Comparison of ENCODE assay signal across 8 cellular contexts in genomic region chr1:8423702-8424538, GRCh38.
A peak's percentile ranks its signal among the peaks of the same experiment; 100 is the strongest.
DNase-seq lines count a peak whose midpoint lies in the region; ATAC-seq and TF ChIP-seq lines count a peak whose summit lies in the region.

No MANE protein-coding gene starts in this region.

- POLR2A ChIA-PET in naive thymus-derived CD4-positive, alpha-beta T cell (lab: Charles Lee): interaction anchor here (0.6 to 3.1 kb wide), 14 partner anchors 9 to 1294 kb away, joined by 3 to 21 read pairs (median 5); partner anchors contain the start of gene ENO1

- no peaks in the 10 kb centered on the region for H3K27me3 Mint-ChIP-seq in naive thymus-derived CD4-positive, alpha-beta T cell

- H3K9me3 Mint-ChIP-seq in naive thymus-derived CD4-positive, alpha-beta T cell: no peaks in the 10 kb centered on the region

- peaks cover 0 to 14% (median 3%) of the 10 kb centered on the region in 5 donors for H3K36me3 Mint-ChIP-seq in naive thymus-derived CD4-positive, alpha-beta T cell

- CTCF ChIA-PET in naive thymus-derived CD4-positive, alpha-beta T cell (lab: Charles Lee): interaction anchor here (0.7 to 1.3 kb wide), 5 partner anchors 11 to 39 kb away, joined by 3 to 4 read pairs (median 3); no protein-coding TSS in a partner anchor

- peak; percentile 73 to 86 for DNase-seq in HAP-1 (ENCODE audit: low spot score in 2 of 2)
- DNase-seq in NT2/D1 (ENCODE audit: low read depth, low spot score): no peak
- DNase-seq in activated T-cell treated with anti-CD3 and anti-CD28 coated beads, Interleukin-2, amount 50 U/mL, for 1 hour: peak; percentile 70
- no peak for DNase-seq in esophagus muscularis mucosa (ENCODE audit: extremely low spot score)
- peak in 4 of 9 donors; percentile 28 to 68 (median 53) for DNase-seq in naive thymus-derived CD4-positive, alpha-beta T cell

- H3K4me1 ChIP-seq in HAP-1 (peaks cover 32% of the 10 kb centered on the region), NT2/D1 (ENCODE audit: insufficient read depth, insufficient read length) (no peaks in the 10 kb centered on the region), esophagus muscularis mucosa (peaks cover 39 to 68% (median 45%) of the 10 kb centered on the region in 4 donors), subcutaneous abdominal adipose tissue (ENCODE audit: control insufficient read depth in 5 of 5, insufficient read depth in 5 of 5, low read length in 5 of 5) (peaks cover 15 to 73% (median 56%) of the 10 kb centered on the region in 5 donors)
- H3K4me1 ChIP-seq in naive thymus-derived CD4-positive, alpha-beta T cell (ENCODE audit: control insufficient read depth in 2 of 2, insufficient read depth in 2 of 2, low read length in 2 of 2): peaks cover 57 to 68% of the 10 kb centered on the region in 2 donors

- TF ChIP-seq EP300 in esophagus muscularis mucosa (IDR thresholded peaks at IDR 0.05): no peak

- intact Hi-C loops in esophagus muscularis mucosa (cut with DNase I): loop anchor here (5.0 kb wide), 1 partner anchor 52 kb away; no protein-coding TSS in a partner anchor
- intact Hi-C loops in naive thymus-derived CD4-positive, alpha-beta T cell (cut with micrococcal nuclease): loop anchor here (1.0 to 5.0 kb wide), 13 partner anchors 7 to 453 kb away; partner anchors contain the start of gene ENO1 (in 1 of the 2)

- H3K9me3 ChIP-seq in HAP-1: no peaks in the 10 kb centered on the region
- H3K9me3 ChIP-seq in NT2/D1 (ENCODE audit: insufficient read depth, low read length): no peaks in the 10 kb centered on the region
- H3K9me3 ChIP-seq in esophagus muscularis mucosa: no peaks in the 10 kb centered on the region
- H3K9me3 ChIP-seq in naive thymus-derived CD4-positive, alpha-beta T cell (ENCODE audit: control insufficient read depth in 2 of 3, low read length in 3 of 3): no peaks in the 10 kb centered on the region
- no peaks in the 10 kb centered on the region for H3K9me3 ChIP-seq in subcutaneous abdominal adipose tissue (ENCODE audit: control insufficient read depth in 5 of 5, low read length in 5 of 5)

- no peak for TF ChIP-seq POLR2A in esophagus muscularis mucosa (IDR thresholded peaks at IDR 0.05; ENCODE audit: low read depth)

- H3K27ac ChIP-seq in C4-2B (peak overlapping the region; percentile 99), esophagus muscularis mucosa (replicated peaks in 1 of 4) (peak overlapping the region; percentile 99), subcutaneous abdominal adipose tissue (ENCODE audit: low read depth, low read length) (peak overlapping the region; percentile 99)
- peak overlapping the region; percentile 83 for H3K27ac ChIP-seq in naive thymus-derived CD4-positive, alpha-beta T cell (ENCODE audit: low read depth, low read length)

- H3K4me3 Mint-ChIP-seq in naive thymus-derived CD4-positive, alpha-beta T cell: peak overlapping the region in 9 of 10 donors; percentile 81 to 97 (median 92)

- peak overlapping the region; percentile 78 for H3K9ac ChIP-seq in NT2/D1 (ENCODE audit: insufficient read length, low read depth)
- peak overlapping the region in 4 of 5 donors; percentile 83 to 98 (median 92) for H3K9ac ChIP-seq in subcutaneous abdominal adipose tissue (ENCODE audit: low read length in 5 of 5)

- H3K36me3 ChIP-seq in HAP-1 (replicated peaks): peaks cover 5% of the 10 kb centered on the region; the same call in 1 of the 2 replicates
- H3K36me3 ChIP-seq in NT2/D1 (ENCODE audit: insufficient read depth, insufficient read length, low read length): peaks cover 23% of the 10 kb centered on the region
- peaks cover 0 to 19% (median 4%) of the 10 kb centered on the region in 4 donors for H3K36me3 ChIP-seq in esophagus muscularis mucosa
- H3K36me3 ChIP-seq in naive thymus-derived CD4-positive, alpha-beta T cell (ENCODE audit: control insufficient read depth in 2 of 3, insufficient read depth in 3 of 3, low read length in 3 of 3): peaks cover 0 to 7% (median 0%) of the 10 kb centered on the region in 3 experiments
- H3K36me3 ChIP-seq in subcutaneous abdominal adipose tissue (ENCODE audit: control insufficient read depth in 5 of 5, insufficient read depth in 5 of 5, low read length in 5 of 5): peaks cover 0 to 7% (median 3%) of the 10 kb centered on the region in 5 donors

- in situ Hi-C loops in HAP-1 (cut with MboI; ENCODE audit: low sequenced_read_pairs): no loop called here

- TF ChIP-seq CTCF in C4-2B (conservative IDR thresholded peaks at IDR 0.05): no peak
- TF ChIP-seq CTCF in esophagus muscularis mucosa (IDR thresholded peaks at IDR 0.05): peak in 1 of 3 experiments; percentile 28

- H3K4me3 ChIP-seq in HAP-1: peak overlapping the region; percentile 63
- H3K4me3 ChIP-seq in NT2/D1 (ENCODE audit: insufficient read length, low read depth): peak overlapping the region; percentile 72
- peak overlapping the region; percentile 82 to 93 (median 88) for H3K4me3 ChIP-seq in esophagus muscularis mucosa
- peak overlapping the region; percentile 50 for H3K4me3 ChIP-seq in naive thymus-derived CD4-positive, alpha-beta T cell (ENCODE audit: low read length)
- H3K4me3 ChIP-seq in subcutaneous abdominal adipose tissue (ENCODE audit: low read depth in 1 of 5, low read length in 5 of 5): peak overlapping the region; percentile 70 to 97 (median 92)

- WGBS in esophagus muscularis mucosa: 0% methylated on average over 2 of the region's 78 CpGs

- H3K27ac Mint-ChIP-seq in naive thymus-derived CD4-positive, alpha-beta T cell: peak overlapping the region; percentile 85 to 99 (median 94)

- no peaks in the 10 kb centered on the region for H3K27me3 ChIP-seq in HAP-1 (ENCODE audit: low read depth)
- H3K27me3 ChIP-seq in NT2/D1 (ENCODE audit: insufficient read depth, insufficient read length): no peaks in the 10 kb centered on the region
- no peaks in the 10 kb centered on the region for H3K27me3 ChIP-seq in esophagus muscularis mucosa
- H3K27me3 ChIP-seq in naive thymus-derived CD4-positive, alpha-beta T cell (ENCODE audit: control insufficient read depth in 2 of 2, insufficient read depth in 2 of 2, low read length in 2 of 2): no peaks in the 10 kb centered on the region
- H3K27me3 ChIP-seq in subcutaneous abdominal adipose tissue (ENCODE audit: control insufficient read depth in 5 of 5, insufficient read depth in 4 of 5, low read length in 5 of 5): no peaks in the 10 kb centered on the region

- H3K4me1 Mint-ChIP-seq in naive thymus-derived CD4-positive, alpha-beta T cell: peaks cover 39 to 48% (median 45%) of the 10 kb centered on the region in 7 donors

- peak; percentile 56 for ATAC-seq in naive thymus-derived CD4-positive, alpha-beta T cell
- ATAC-seq in HG02981 (IDR thresholded peaks at IDR 0.05; ENCODE audit: unreplicated experiment): no peak

Comparison
In these comparisons a context has a peak if more than half of its experiments do, and no peak if none do; other contexts are left out.
1. DNase-seq: peak in HAP-1 (2 of 2) and activated T-cell treated with anti-CD3 and anti-CD28 coated beads, Interleukin-2, amount 50 U/mL, for 1 hour (single experiment); none in NT2/D1 (single experiment) and esophagus muscularis mucosa (single experiment).
2. Peak in every context shown above with its lines, with median percentiles within 50 percentile points of each other: H3K27ac ChIP-seq and H3K4me3 ChIP-seq.